In the genomic region with DNA sequence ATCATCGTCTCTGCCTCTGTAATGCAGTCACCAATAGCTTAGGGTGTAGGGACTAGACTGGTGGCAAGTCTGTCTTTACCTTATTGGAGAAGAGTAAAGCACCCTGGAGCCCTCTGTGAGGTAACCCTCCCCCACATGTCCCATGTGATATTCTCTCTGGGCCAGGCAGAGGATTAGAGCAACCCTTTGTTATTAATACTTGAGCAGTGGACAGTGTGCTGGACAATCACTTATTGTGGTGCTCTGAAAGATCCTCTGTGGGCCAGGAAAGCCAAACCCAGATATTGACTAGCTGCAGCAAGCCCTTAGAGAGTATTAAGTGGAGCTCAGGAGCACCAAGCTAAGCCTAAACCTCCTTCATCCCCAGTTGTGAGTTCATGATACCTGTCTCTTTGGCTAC, we compare ENCODE assay signal across 1 cellular context.
TF ChIP-seq lines count a peak whose summit lies in the region.

No MANE protein-coding gene starts in this region.

TF ChIP-seq in IMR-90, 13 proteins besides CTCF, POLR2A, EP300 and RAD21:
- TF ChIP-seq CHD1 (IDR thresholded peaks at IDR 0.05; ENCODE audit: low read depth, low read length), result no peak
- no peak for TF ChIP-seq RCOR1 (IDR thresholded peaks at IDR 0.05; ENCODE audit: insufficient replicate concordance, low read length)
TF ChIP-seq in IMR-90: peak in this region for 0.
